In genomic region chr7:87600130-87601124, GRCh38 we compare ENCODE assay signal across 8 cellular contexts. TPM values are rescaled to one million over a fixed set of nuclear protein-coding genes. Genes with fewer than 3 reads are reported as not detected.
DNase-seq lines count a peak whose midpoint lies in the region; ATAC-seq, FAIRE-seq and TF ChIP-seq lines count a peak whose summit lies in the region.

Gene ABCB1 (minus strand): TSS chr7:87600884. CDS start chr7:87600184, 700 bp downstream.

- no peaks in the 10 kb centered on the region for H3F3A ChIP-seq in GM23338 (replicated peaks; ENCODE audit: low read depth)

- H3K36me3 Mint-ChIP-seq in GM23338 (ENCODE audit: low read depth), result no peaks in the 10 kb centered on the region

- WGBS in mesodermal cell (ENCODE audit: insufficient coverage in 2 of 2), 2 experiments, result 2 to 4% methylated on average over 52 to 59 of the region's 61 CpGs

- H3K27me3 ChIP-seq in GM23338 (ENCODE audit: insufficient read depth) (peaks cover 39% of the 10 kb centered on the region), endothelial cell of umbilical vein (ENCODE audit: control insufficient read depth in 2 of 2, insufficient read depth in 2 of 2, low read length in 2 of 2) (peaks cover 22 to 40% of the 10 kb centered on the region in 2 experiments)

- POLR2A ChIA-PET in endothelial cell of umbilical vein (lab: Charles Lee), result interaction anchor here (0.9 kb wide), 1 partner anchor 64 kb away, joined by 3 read pairs; no protein-coding TSS in a partner anchor

- H3K27ac ChIP-seq in GM23338 (ENCODE audit: low read depth) (no peak within 1 kb of the TSS), endothelial cell of umbilical vein (ENCODE audit: insufficient read depth, low read depth, low read length) (no peak within 1 kb of the TSS), mesodermal cell (ENCODE audit: low read depth, low read length, severe bottlenecking) (no peak within 1 kb of the TSS)

- peaks cover 8% of the 10 kb centered on the region for H3K4me1 Mint-ChIP-seq in GM23338

- DNase-seq in GM12864 (ENCODE audit: low read depth) (no peak), GM23338 (ENCODE audit: low spot score) (peak; percentile 86), NCI-H1092 (lab: John Stamatoyannopoulos, UW) (peak; percentile 2), endothelial cell of umbilical vein (ENCODE audit: low read depth, low spot score) (peak; percentile 52), SIG-M5 treated with dmso at 0.1 percent for 504 hours (lab: John Stamatoyannopoulos, UW; ENCODE audit: unreplicated experiment) (no peak)
- DNase-seq in activated CD8-positive, alpha-beta memory T cell treated with anti-CD3 and anti-CD28 coated beads for 4 hours (ENCODE audit: low read depth in 2 of 2), result peak; percentile 8 to 14
- DNase-seq in stimulated activated CD8-positive, alpha-beta memory T cell treated with anti-CD3 and anti-CD28 coated beads, Interleukin-4, amount 100 ng/mL, for 48 hours, result peak; percentile 68

- H3K9me3 ChIP-seq in endothelial cell of umbilical vein (replicated peaks; ENCODE audit: control insufficient read depth, insufficient read depth, low read length) (no peaks in the 10 kb centered on the region), mesodermal cell (ENCODE audit: control insufficient read depth, low read length) (no peaks in the 10 kb centered on the region)

- TF ChIP-seq CTCF in GM12864 (IDR thresholded peaks at IDR 0.05; ENCODE audit: low read depth, low read length, missing control alignments), result no peak
- TF ChIP-seq CTCF in GM23338 (conservative IDR thresholded peaks at IDR 0.05; ENCODE audit: low read depth in 2 of 2), result no peak
- no peak for TF ChIP-seq CTCF in endothelial cell of umbilical vein (IDR thresholded peaks at IDR 0.05; ENCODE audit: extremely low read depth in 1 of 2, insufficient read depth in 1 of 2, low read depth in 1 of 2, low read length in 2 of 2)

- no peaks in the 10 kb centered on the region for H3K36me3 ChIP-seq in GM23338 (ENCODE audit: insufficient read depth)
- H3K36me3 ChIP-seq in endothelial cell of umbilical vein (ENCODE audit: control insufficient read depth in 2 of 2, extremely low read depth in 1 of 2, insufficient read depth in 2 of 2, low read length in 2 of 2), result no peaks in the 10 kb centered on the region
- H3K36me3 ChIP-seq in mesodermal cell (ENCODE audit: control insufficient read depth, insufficient read depth, low read length), result no peaks in the 10 kb centered on the region

- peak; percentile 98 for ATAC-seq in GM23338

- H3K79me2 ChIP-seq in GM23338 (replicated peaks; ENCODE audit: insufficient read depth) (no peaks in the 10 kb centered on the region), endothelial cell of umbilical vein (ENCODE audit: control insufficient read depth, insufficient read depth, low read length) (no peaks in the 10 kb centered on the region)

- H3K9me1 ChIP-seq in endothelial cell of umbilical vein (replicated peaks; ENCODE audit: control insufficient read depth, extremely low read depth, insufficient read depth, low read length), result no peaks in the 10 kb centered on the region

- TSS peak; percentile 56 for BruUV-seq in endothelial cell of umbilical vein (replicated peaks; lab: Mats Ljungman, UMichigan)

- TF ChIP-seq POLR2A in endothelial cell of umbilical vein (IDR thresholded peaks at IDR 0.05; ENCODE audit: low read depth, low read length), result no peak

- no peaks in the 10 kb centered on the region for H3K4me1 ChIP-seq in GM23338 (ENCODE audit: insufficient read depth)
- peaks cover 10% of the 10 kb centered on the region for H3K4me1 ChIP-seq in endothelial cell of umbilical vein (ENCODE audit: control insufficient read depth, extremely low read depth, insufficient read depth, low read length)
- H3K4me1 ChIP-seq in mesodermal cell (ENCODE audit: control insufficient read depth, insufficient read depth, low read length, poor library complexity, severe bottlenecking), result peaks cover 4% of the 10 kb centered on the region

- H3K4me3 ChIP-seq in GM12864 (ENCODE audit: low read depth, low read length) (peak within 1 kb of the TSS; percentile 55), GM23338 (peak within 1 kb of the TSS; percentile 66), endothelial cell of umbilical vein (replicated peaks in 1 of 3; ENCODE audit: insufficient read depth in 1 of 3, low read depth in 1 of 3, low read length in 3 of 3) (peak within 1 kb of the TSS; percentile 6 to 85 (median 58)), mesodermal cell (ENCODE audit: extremely low read depth, insufficient read depth, low read length, poor library complexity, severe bottlenecking) (peak within 1 kb of the TSS; percentile 21)

- no peak within 1 kb of the TSS for H3K27ac Mint-ChIP-seq in GM23338

- dilution Hi-C loops in endothelial cell of umbilical vein (cut with MboI; ENCODE audit: extremely low pct_ligation_motif_present, low sequenced_read_pairs), result no loop called here

- no peaks in the 10 kb centered on the region; the same call in 2 of the 3 replicates for H3K9me3 Mint-ChIP-seq in GM23338

- CTCF ChIA-PET in endothelial cell of umbilical vein (lab: Charles Lee), result interaction anchor here (0.6 to 2.0 kb wide), 12 partner anchors 8 to 511 kb away, joined by 3 to 14 read pairs (median 4); partner anchors contain the start of genes DBF4 and SLC25A40

- peak within 1 kb of the TSS; percentile 99 for H2AFZ ChIP-seq in GM23338
- H2AFZ ChIP-seq in endothelial cell of umbilical vein (ENCODE audit: low read depth, low read length), result peak within 1 kb of the TSS; percentile 75

- FAIRE-seq in endothelial cell of umbilical vein (lab: Jason Lieb, UNC), result peak; percentile 83

- H3K4me2 ChIP-seq in GM23338, result peak within 1 kb of the TSS; percentile 89
- peak within 1 kb of the TSS; percentile 90 for H3K4me2 ChIP-seq in endothelial cell of umbilical vein (ENCODE audit: insufficient read depth, low read length)

- peaks cover 27% of the 10 kb centered on the region for H3K27me3 Mint-ChIP-seq in GM23338 (ENCODE audit: insufficient read depth, low read depth, poor library complexity)

- H3K9me2 ChIP-seq in GM23338 (ENCODE audit: insufficient read depth), result no peaks in the 10 kb centered on the region

- H3K9ac ChIP-seq in endothelial cell of umbilical vein (replicated peaks; ENCODE audit: extremely low read depth, insufficient read depth, low read length), result peak within 1 kb of the TSS; percentile 4

- H3K4me3 Mint-ChIP-seq in GM23338, result peak within 1 kb of the TSS; percentile 76

- intact Hi-C loops in endothelial cell of umbilical vein (cut with micrococcal nuclease), result no loop called here

- H4K20me1 ChIP-seq in GM23338 (replicated peaks; ENCODE audit: insufficient read depth) (0 out of 2 replicates have a peak, but pooled peaks cover 4% of the 10 kb centered on the region), endothelial cell of umbilical vein (replicated peaks; ENCODE audit: control insufficient read depth, extremely low read depth, insufficient read depth, low read length) (no peaks in the 10 kb centered on the region)

TF ChIP-seq in GM23338, 12 proteins besides CTCF, POLR2A, EP300 and RAD21 (continues in another document):
- no peak for TF ChIP-seq CREB1 (CRISPR knock-in tag; IDR thresholded peaks at IDR 0.05; ENCODE audit: low read depth)
- peak; percentile 30; the same call in 1 of the 2 replicates for TF ChIP-seq POLR2AphosphoS5 (IDR thresholded peaks at IDR 0.05; ENCODE audit: low read depth)

TF ChIP-seq in endothelial cell of umbilical vein, 7 proteins besides CTCF, POLR2A, EP300 and RAD21:
- TF ChIP-seq EZH2 (IDR thresholded peaks at IDR 0.05; ENCODE audit: borderline replicate concordance, low read depth, low read length, severe bottlenecking), result peak; percentile 64
- no peak for TF ChIP-seq POLR2AphosphoS5 (IDR thresholded peaks at IDR 0.05; ENCODE audit: insufficient read depth, low read depth, low read length)

RNA-seq across cellular contexts. Expression of gene ABCB1, which starts in this region (rescaled TPM):
- total RNA-seq in GM23338 (2014; rRNA removed; shearing (Covaris generic)), result 0.80 and 1.2 TPM in 2 replicates
- polyA plus RNA-seq in GM23338 (2016; fragmentation: Nextera tagmentation; extraction: Ambion mirVana) (0.42 and 0.53 TPM in 2 replicates), endothelial cell of umbilical vein (5.1 and 7.5 TPM in 2 replicates)
- total RNA-seq in endothelial cell of umbilical vein, result 7.1 and 13.4 TPM in 2 replicates
- polyA plus RNA-seq in endothelial cell of umbilical vein (2011; cell fraction: cytosol; rRNA removed), result 7.1 and 7.7 TPM in 2 replicates
- polyA plus RNA-seq in endothelial cell of umbilical vein (2011; cell fraction: nucleus; rRNA removed), result 30.6 and 31.2 TPM in 2 replicates
- 2.7 and 4.1 TPM in 2 replicates for polyA plus RNA-seq in endothelial cell of umbilical vein (2012)
- 16.4 and 22.8 TPM in 2 replicates for polyA minus RNA-seq in endothelial cell of umbilical vein
- not detected for polyA minus RNA-seq in endothelial cell of umbilical vein (2011; cell fraction: cytosol; rRNA and poly(A)+ RNA removed)
- 10.5 and 13.0 TPM in 2 replicates for polyA minus RNA-seq in endothelial cell of umbilical vein (2011; cell fraction: nucleus; rRNA and poly(A)+ RNA removed)
- polyA plus RNA-seq in mesodermal cell (2013, experiment 1 of 2), result 0.63 TPM
- 0.96 TPM for polyA plus RNA-seq in mesodermal cell (2013, experiment 2 of 2)

Comparison
In these comparisons a context has a peak if more than half of its experiments do, and no peak if none do; other contexts are left out.
1. DNase-seq: peak in GM23338 (single experiment), NCI-H1092 (single experiment), activated CD8-positive, alpha-beta memory T cell treated with anti-CD3 and anti-CD28 coated beads for 4 hours (2 of 2), endothelial cell of umbilical vein (single experiment) and stimulated activated CD8-positive, alpha-beta memory T cell treated with anti-CD3 and anti-CD28 coated beads, Interleukin-4, amount 100 ng/mL, for 48 hours (single experiment); none in GM12864 (single experiment) and SIG-M5 treated with dmso at 0.1 percent for 504 hours (single experiment).
2. Peak in every context shown above with its lines, with median percentiles within 50 percentile points of each other: H3K4me3 ChIP-seq.